ENCODE assay signal across 13 cellular contexts in the genomic region with DNA sequence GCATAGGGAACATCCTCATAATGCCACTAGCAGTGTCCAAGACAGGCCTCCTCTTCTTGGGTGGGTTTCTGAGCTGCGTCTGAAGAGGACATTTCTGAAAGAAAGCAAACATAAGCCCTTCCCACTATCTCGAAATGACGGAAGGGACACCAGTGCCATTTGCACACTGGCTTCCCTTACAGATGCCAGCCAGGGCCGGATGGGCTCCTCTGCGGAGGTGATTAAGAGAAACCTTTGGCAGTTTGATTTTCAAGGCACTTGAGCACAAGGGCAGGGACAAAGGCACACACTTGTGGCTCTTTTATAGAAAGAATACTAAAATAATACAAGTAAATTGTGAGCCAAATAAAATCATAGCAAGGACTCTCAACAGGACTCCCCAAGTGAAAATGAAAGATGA.
DNase-seq lines count a peak whose midpoint lies in the region; ATAC-seq, FAIRE-seq and TF ChIP-seq lines count a peak whose summit lies in the region.
"Had no signal": no experiment of that assay in that cellular context is flagged by ENCODE, and none has a peak within 500 bp of the region (broad histone marks: within the 10 kb centered on the region; RNA-seq: fewer than 3 reads in every experiment).

No MANE protein-coding gene starts in this region.

- H3K9me3 ChIP-seq in GM23248 (ENCODE audit: low read depth) = no peaks in the 10 kb centered on the region
- H3K9me3 ChIP-seq in H1 (ENCODE audit: insufficient read depth in 2 of 2, low read depth in 1 of 2, low read length in 1 of 2) = no peaks in the 10 kb centered on the region
- no peaks in the 10 kb centered on the region for H3K9me3 ChIP-seq in mesodermal cell (ENCODE audit: control insufficient read depth, low read length)
- H3K9me3 ChIP-seq in smooth muscle cell (replicated peaks; ENCODE audit: low read depth) = no peaks in the 10 kb centered on the region
- H3K9me3 ChIP-seq in BE2C = no peaks in the 10 kb centered on the region
- H3K9me3 ChIP-seq: pancreas had no signal

- no peak overlapping the region for H2BK120ac ChIP-seq in H1 (replicated peaks; ENCODE audit: low read depth, low read length)

- H4K5ac ChIP-seq in H1 (ENCODE audit: insufficient read length, low read depth, low read length) = no peak overlapping the region

- H3K4ac ChIP-seq in H1 (replicated peaks; ENCODE audit: insufficient read length, low read depth, low read length) = no peak overlapping the region

- TF ChIP-seq RAD21 in H1 (IDR thresholded peaks at IDR 0.05 in 1 of 2, conservative IDR thresholded peaks at IDR 0.05 in 1 of 2; ENCODE audit: low read depth in 2 of 2, low read length in 2 of 2) = no peak

- H3K23me2 ChIP-seq in H1 (ENCODE audit: low read depth, low read length) = no peaks in the 10 kb centered on the region

- H4K8ac ChIP-seq in H1 (ENCODE audit: extremely low read depth, insufficient read depth, low read length) = no peak overlapping the region

- no peaks in the 10 kb centered on the region for H3K79me1 ChIP-seq in H1 (ENCODE audit: low read depth, low read length)

- H3K4me1 ChIP-seq in GM23248 (ENCODE audit: insufficient read depth) = peaks cover 13% of the 10 kb centered on the region
- H3K4me1 ChIP-seq in H1 (replicated peaks in 1 of 4; ENCODE audit: control insufficient read depth in 3 of 4, insufficient read depth in 4 of 4, low read length in 3 of 4) = peaks cover 0 to 4% (median 0%) of the 10 kb centered on the region in 4 experiments; a peak in 1 of 7 replicates
- H3K4me1 ChIP-seq in mesodermal cell (ENCODE audit: control insufficient read depth, insufficient read depth, low read length, poor library complexity, severe bottlenecking) = peaks cover 29% of the 10 kb centered on the region
- H3K4me1 ChIP-seq in smooth muscle cell (ENCODE audit: low read depth) = peaks cover 5% of the 10 kb centered on the region
- no peaks in the 10 kb centered on the region for H3K4me1 ChIP-seq in BE2C
- H3K4me1 ChIP-seq: pancreas had no signal

- H3K4me3 Mint-ChIP-seq in glutamatergic neuron (ENCODE audit: unreplicated experiment) = no peak overlapping the region

- peak overlapping the region; percentile 74 for H3K9ac ChIP-seq in GM23248
- H3K9ac ChIP-seq in H1 (replicated peaks in 1 of 4; ENCODE audit: extremely low read depth in 1 of 4, low read depth in 3 of 4, low read length in 3 of 4) = no peak overlapping the region
- no peak overlapping the region for H3K9ac ChIP-seq in smooth muscle cell (ENCODE audit: low read depth)

- no peak overlapping the region for H3K18ac ChIP-seq in H1 (ENCODE audit: extremely low read depth, low read length)

- no peak overlapping the region for H3K14ac ChIP-seq in H1 (ENCODE audit: insufficient read length)

- ATAC-seq in activated CD4-positive, CD25-positive, alpha-beta regulatory T cell treated with anti-CD3 and anti-CD28 coated beads, Interleukin-2, amount 50 U/mL, for 24 hours = no peak

- no peaks in the 10 kb centered on the region for H3K9me2 ChIP-seq in GM23248 (ENCODE audit: insufficient read depth)

- peak overlapping the region; percentile 30; the same call in 1 of the 2 replicates for H2AK5ac ChIP-seq in H1 (ENCODE audit: low read depth, low read length)

- POLR2A ChIA-PET in H1 (lab: Charles Lee; ENCODE audit: partially characterized antibody) = no interaction called here

- H3K4me3 ChIP-seq in GM23248 = peak overlapping the region; percentile 69
- H3K4me3 ChIP-seq in H1 (ENCODE audit: extremely low read depth in 1 of 4, insufficient read depth in 2 of 4, low read depth in 3 of 4, low read length in 4 of 4) = no peak overlapping the region
- no peak overlapping the region for H3K4me3 ChIP-seq in mesodermal cell (ENCODE audit: extremely low read depth, insufficient read depth, low read length, poor library complexity, severe bottlenecking)
- H3K4me3 ChIP-seq in smooth muscle cell = no peak overlapping the region
- H3K4me3 ChIP-seq in BE2C (ENCODE audit: low read depth, low read length) = no peak overlapping the region
- H3K4me3 ChIP-seq: pancreas had no signal

- H2AFZ ChIP-seq in GM23248 (peak overlapping the region; percentile 82), H1 (ENCODE audit: low read length) (peak overlapping the region; percentile 65; the same call in 1 of the 2 replicates), smooth muscle cell (ENCODE audit: low read depth) (no peak overlapping the region)

- no peak overlapping the region for H4K91ac ChIP-seq in H1 (replicated peaks; ENCODE audit: insufficient read length, low read length)

- no peak overlapping the region for H3K56ac ChIP-seq in H1 (replicated peaks; ENCODE audit: insufficient read length, low read depth, low read length)

- DNase-seq in GM23248 = no peak
- DNase-seq in H1 (ENCODE audit: low read depth in 1 of 2, low spot score in 2 of 2) = no peak
- no peak for DNase-seq in smooth muscle cell (lab: John Stamatoyannopoulos, UW; ENCODE audit: unreplicated experiment)
- DNase-seq in NCI-H446 (lab: John Stamatoyannopoulos, UW) = no peak
- DNase-seq in glutamatergic neuron = no peak
- no peak for DNase-seq in BE2C
- DNase-seq: activated CD4-positive, alpha-beta T cell treated with anti-CD3 and anti-CD28 coated beads for 48 hours; cerebellar nuclear complex; NCI-H1694 treated with DMSO at 0.1 percent for 48 hours had no signal

- in situ Hi-C loops in GM23248 (cut with MboI) = no loop called here

- no peaks in the 10 kb centered on the region for H4K20me1 ChIP-seq in GM23248 (ENCODE audit: insufficient read depth)
- H4K20me1 ChIP-seq in H1 (replicated peaks in 1 of 2; ENCODE audit: control insufficient read depth in 1 of 2, insufficient read depth in 2 of 2, low read length in 2 of 2) = no peaks in the 10 kb centered on the region
- H4K20me1 ChIP-seq in smooth muscle cell (ENCODE audit: low read depth) = no peaks in the 10 kb centered on the region

- CTCF ChIA-PET in H1 (lab: Charles Lee; ENCODE audit: partially characterized antibody) = no interaction called here

- no peak for TF ChIP-seq EP300 in H1 (IDR thresholded peaks at IDR 0.05; ENCODE audit: borderline replicate concordance in 1 of 2, low read depth in 2 of 2, low read length in 2 of 2)

- H2BK5ac ChIP-seq in H1 (ENCODE audit: low read depth, low read length) = 0 out of 2 replicates have a peak overlapping the region, but pooled peaks have one; percentile 26

- H3K9me3 Mint-ChIP-seq in glutamatergic neuron (ENCODE audit: unreplicated experiment) = no peaks in the 10 kb centered on the region

- H3K36me3 Mint-ChIP-seq in glutamatergic neuron (ENCODE audit: unreplicated experiment) = no peaks in the 10 kb centered on the region

- H2BK20ac ChIP-seq in H1 (ENCODE audit: low read length) = no peak overlapping the region

- H2BK15ac ChIP-seq in H1 (ENCODE audit: low read length) = no peak overlapping the region

- H3K27me3 ChIP-seq in GM23248 (replicated peaks; ENCODE audit: insufficient read depth) = no peaks in the 10 kb centered on the region
- H3K27me3 ChIP-seq in H1 (replicated peaks in 1 of 4; ENCODE audit: control insufficient read depth in 3 of 4, extremely low read depth in 1 of 4, insufficient read depth in 3 of 4, low read length in 3 of 4) = no peaks in the 10 kb centered on the region
- no peaks in the 10 kb centered on the region for H3K27me3 ChIP-seq in smooth muscle cell (ENCODE audit: low read depth)
- no peaks in the 10 kb centered on the region for H3K27me3 ChIP-seq in BE2C
- H3K27me3 ChIP-seq: pancreas had no signal

- H3K79me2 ChIP-seq in GM23248 (ENCODE audit: insufficient read depth) (no peaks in the 10 kb centered on the region), H1 (ENCODE audit: control insufficient read depth in 1 of 2, insufficient read depth in 2 of 2, low read length in 2 of 2) (no peaks in the 10 kb centered on the region), smooth muscle cell (ENCODE audit: low read depth) (no peaks in the 10 kb centered on the region)

- H3K27ac Mint-ChIP-seq in glutamatergic neuron (ENCODE audit: unreplicated experiment) = no peak overlapping the region

- H3K23ac ChIP-seq in H1 (ENCODE audit: insufficient read length) = no peak overlapping the region

- no peak for TF ChIP-seq POLR2A in H1 (IDR thresholded peaks at IDR 0.05; ENCODE audit: control extremely low read depth in 1 of 2, low read depth in 2 of 2, low read length in 2 of 2)

- TF ChIP-seq CTCF in H1 (IDR thresholded peaks at IDR 0.05; ENCODE audit: control extremely low read depth in 1 of 3, insufficient read depth in 1 of 3, low read depth in 1 of 3, low read length in 3 of 3) (no peak), smooth muscle cell (IDR thresholded peaks at IDR 0.05; ENCODE audit: borderline replicate concordance, insufficient read depth, poor library complexity, severe bottlenecking) (no peak), glutamatergic neuron (IDR thresholded peaks at IDR 0.05; ENCODE audit: partially characterized antibody, unreplicated experiment) (no peak), BE2C (IDR thresholded peaks at IDR 0.05; ENCODE audit: low read depth, low read length) (no peak)

- peaks cover 8% of the 10 kb centered on the region for H3K4me1 Mint-ChIP-seq in glutamatergic neuron (ENCODE audit: low read depth, unreplicated experiment)

- 63% methylated on average over 5 of the region's 5 CpGs for WGBS in GM23248 (ENCODE audit: low coverage in 1 of 2, low lambda C conversion rate in 2 of 2, missing lambda C conversion rate in 2 of 2), 2 experiments
- 90% methylated on average over 5 of the region's 5 CpGs; no CpG with 5 or more reads in 1 of the 2 experiments for WGBS in H1 (ENCODE audit: extremely low coverage in 1 of 2, insufficient coverage in 1 of 2, insufficient read length in 1 of 2, insufficient replicate concordance in 2 of 2, low coverage in 1 of 2, low lambda C conversion rate in 2 of 2, missing lambda C conversion rate in 1 of 2), 2 experiments
- 90 to 96% methylated on average over 4 of the region's 5 CpGs for WGBS in mesodermal cell (ENCODE audit: insufficient coverage in 2 of 2), 2 experiments
- 80% methylated on average over 5 of the region's 5 CpGs for WGBS in smooth muscle cell (ENCODE audit: low lambda C conversion rate)

- no peak for FAIRE-seq in H1 (lab: Jason Lieb, UNC)
- FAIRE-seq: kidney, pancreas had no signal

- peak overlapping the region; percentile 79 for H3K4me2 ChIP-seq in GM23248 (ENCODE audit: unreplicated experiment)
- no peak overlapping the region for H3K4me2 ChIP-seq in H1 (ENCODE audit: insufficient read depth in 1 of 2, low read depth in 2 of 2, low read length in 2 of 2)
- H3K4me2 ChIP-seq in smooth muscle cell = peak overlapping the region; percentile 80

- peak overlapping the region; percentile 35; the same call in 1 of the 2 replicates for H2BK12ac ChIP-seq in H1 (ENCODE audit: low read depth, low read length)

- H3F3A ChIP-seq in GM23248 (ENCODE audit: insufficient read depth) (peaks cover 21% of the 10 kb centered on the region), smooth muscle cell (ENCODE audit: low read depth) (peaks cover 12% of the 10 kb centered on the region)

- H3K27me3 Mint-ChIP-seq in glutamatergic neuron (ENCODE audit: unreplicated experiment) = no peaks in the 10 kb centered on the region

- H3K27ac ChIP-seq in GM23248 = peak overlapping the region; percentile 81
- no peak overlapping the region for H3K27ac ChIP-seq in H1 (ENCODE audit: low read depth, low read length)
- H3K27ac ChIP-seq in mesodermal cell (ENCODE audit: low read depth, low read length, severe bottlenecking) = peak overlapping the region; percentile 92
- H3K27ac ChIP-seq in smooth muscle cell (ENCODE audit: low read depth) = no peak overlapping the region
- H3K27ac ChIP-seq: pancreas had no signal

- H3K36me3 ChIP-seq in GM23248 (ENCODE audit: low read depth) = no peaks in the 10 kb centered on the region
- no peaks in the 10 kb centered on the region for H3K36me3 ChIP-seq in H1 (ENCODE audit: control insufficient read depth in 2 of 4, insufficient read depth in 4 of 4, low read length in 3 of 4)
- no peaks in the 10 kb centered on the region for H3K36me3 ChIP-seq in mesodermal cell (ENCODE audit: control insufficient read depth, insufficient read depth, low read length)
- no peaks in the 10 kb centered on the region for H3K36me3 ChIP-seq in smooth muscle cell (ENCODE audit: low read depth)
- H3K36me3 ChIP-seq in BE2C = no peaks in the 10 kb centered on the region
- H3K36me3 ChIP-seq: pancreas had no signal

Comparison
In these comparisons a context has a peak if more than half of its experiments do, and no peak if none do; other contexts are left out.
1. H3K27ac ChIP-seq: peak in GM23248 (single experiment) and mesodermal cell (single experiment); none in H1 (single experiment) and smooth muscle cell (single experiment).
2. H3K4me2 ChIP-seq: peak in GM23248 (single experiment) and smooth muscle cell (single experiment); none in H1 (0 of 2).